ENCODE assay signal across 31 cellular contexts in the genomic region with DNA sequence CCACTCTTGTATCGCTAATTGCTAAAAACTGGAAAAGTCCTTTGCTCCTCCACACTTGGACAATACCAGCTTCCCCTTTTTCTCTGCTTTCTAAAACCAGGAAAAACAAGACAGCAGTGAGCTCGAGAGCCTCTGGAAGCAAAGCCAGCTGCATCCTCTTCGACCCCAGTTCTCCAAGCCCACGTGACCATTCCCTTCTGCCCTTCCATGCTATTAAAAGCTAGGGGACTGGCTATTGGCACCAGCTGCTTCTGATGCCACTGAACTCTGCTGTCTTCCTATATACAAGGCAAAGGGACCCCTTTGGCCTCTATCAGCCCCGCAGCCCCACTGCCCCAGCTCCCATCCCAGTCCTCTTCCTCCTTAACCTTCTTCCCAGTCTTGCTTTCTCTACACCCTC.
"Had no signal": no experiment of that assay in that cellular context is flagged by ENCODE, and none has a peak within 500 bp of the region (broad histone marks: within the 10 kb centered on the region; RNA-seq: fewer than 3 reads in every experiment).

No MANE protein-coding gene starts in this region.

- H3K27me3 ChIP-seq: breast epithelium, colonic mucosa, esophagus muscularis mucosa, left lung, ovary, sigmoid colon, uterus had no signal

- DNase-seq: activated CD4-positive, alpha-beta memory T cell treated with anti-CD3 and anti-CD28 coated beads for 36 hours; activated CD4-positive, alpha-beta T cell treated with anti-CD3 and anti-CD28 coated beads, Interleukin-2, amount 10 ng/mL, durations not matched to agents 24 days and 14 days; activated CD4-positive, CD25-positive, alpha-beta regulatory T cell treated with anti-CD3 and anti-CD28 coated beads, Interleukin-2, amount 50 U/mL, for 72 hours; activated CD8-positive, alpha-beta memory T cell treated with anti-CD3 and anti-CD28 coated beads, Interleukin-2, amount 50 U/mL, for 4 hours; activated gamma-delta T cell treated with Interleukin-2 at 50 U/mL for 16 hours; activated naive CD8-positive, alpha-beta T cell treated with anti-CD3 and anti-CD28 coated beads, Interleukin-2, amount 50 U/mL, for 24 hours; activated T-cell treated with anti-CD3 and anti-CD28 coated beads, Interleukin-2, amount 50 U/mL, for 1 hour; colonic mucosa; endodermal cell; foreskin melanocyte; left lung; lower lobe of right lung; mesenchymal stem cell; ovary; sigmoid colon; stimulated activated CD4-positive, alpha-beta T cell treated with anti-CD3 and anti-CD28 coated beads, Interleukin-1b, Interleukin-23, amount 100 ng/mL, for 48 hours; stimulated activated CD4-positive, alpha-beta T cell treated with anti-CD3 and anti-CD28 coated beads, Interleukin-4, amount 100 ng/mL, for 4 hours; stimulated activated CD8-positive, alpha-beta memory T cell treated with anti-CD3 and anti-CD28 coated beads, Interleukin-4, amount 100 ng/mL, for 48 hours; stimulated activated naive CD8-positive, alpha-beta T cell treated with anti-CD3 and anti-CD28 coated beads, Interleukin-15, amount 100 ng/mL, for 72 hours; substantia nigra; T-helper 17 cell; T1000; uterus had no signal

- H3K9me3 Mint-ChIP-seq: activated CD4-positive, alpha-beta memory T cell treated with anti-CD3 and anti-CD28 coated beads for 36 hours; activated CD4-positive, alpha-beta T cell treated with anti-CD3 and anti-CD28 coated beads, Interleukin-2, amount 10 ng/mL, durations not matched to agents 24 days and 14 days; activated naive CD4-positive, alpha-beta T cell treated with anti-CD3 and anti-CD28 coated beads, Interleukin-2, amount 50 U/mL, for 24 hours; activated naive CD8-positive, alpha-beta T cell treated with anti-CD3 and anti-CD28 coated beads, Interleukin-2, amount 50 U/mL, for 24 hours; endodermal cell; natural killer cell treated with Interleukin-12 subunit alpha and Interleukin-12 subunit beta and Interleukin-15 and Interleukin-18, amount 100 ng/mL, for 72 hours; stimulated activated memory B cell treated with anti-CD40 and anti-IgM and Interleukin-4, amounts not matched to agents 10 μg/mL and 1 μg/mL and 100 μg/mL, for 72 hours; stimulated activated naive CD8-positive, alpha-beta T cell treated with anti-CD3 and anti-CD28 coated beads, Interleukin-15, amount 100 ng/mL, for 72 hours; type B pancreatic cell had no signal

- H3K27ac Mint-ChIP-seq: activated CD4-positive, alpha-beta memory T cell treated with anti-CD3 and anti-CD28 coated beads for 36 hours; activated CD4-positive, alpha-beta T cell treated with anti-CD3 and anti-CD28 coated beads, Interleukin-2, amount 10 ng/mL, durations not matched to agents 24 days and 14 days; activated naive CD4-positive, alpha-beta T cell treated with anti-CD3 and anti-CD28 coated beads, Interleukin-2, amount 50 U/mL, for 24 hours; activated naive CD8-positive, alpha-beta T cell treated with anti-CD3 and anti-CD28 coated beads, Interleukin-2, amount 50 U/mL, for 24 hours; endodermal cell; natural killer cell treated with Interleukin-12 subunit alpha and Interleukin-12 subunit beta and Interleukin-15 and Interleukin-18, amount 100 ng/mL, for 72 hours; progenitor cell of endocrine pancreas; stimulated activated memory B cell treated with anti-CD40 and anti-IgM and Interleukin-4, amounts not matched to agents 10 μg/mL and 1 μg/mL and 100 μg/mL, for 72 hours; T-helper 17 cell; type B pancreatic cell had no signal

- H3K4me1 ChIP-seq: breast epithelium, colonic mucosa, esophagus muscularis mucosa, left lung, lower lobe of right lung, sigmoid colon, uterus had no signal

- H3K27me3 Mint-ChIP-seq: activated CD4-positive, alpha-beta memory T cell treated with anti-CD3 and anti-CD28 coated beads for 36 hours; activated CD4-positive, alpha-beta T cell treated with anti-CD3 and anti-CD28 coated beads, Interleukin-2, amount 10 ng/mL, durations not matched to agents 24 days and 14 days; activated naive CD4-positive, alpha-beta T cell treated with anti-CD3 and anti-CD28 coated beads, Interleukin-2, amount 50 U/mL, for 24 hours; activated naive CD8-positive, alpha-beta T cell treated with anti-CD3 and anti-CD28 coated beads, Interleukin-2, amount 50 U/mL, for 24 hours; natural killer cell treated with Interleukin-12 subunit alpha and Interleukin-12 subunit beta and Interleukin-15 and Interleukin-18, amount 100 ng/mL, for 72 hours; progenitor cell of endocrine pancreas; stimulated activated memory B cell treated with anti-CD40 and anti-IgM and Interleukin-4, amounts not matched to agents 10 μg/mL and 1 μg/mL and 100 μg/mL, for 72 hours; stimulated activated naive CD8-positive, alpha-beta T cell treated with anti-CD3 and anti-CD28 coated beads, Interleukin-15, amount 100 ng/mL, for 72 hours; T-helper 17 cell; type B pancreatic cell had no signal

- H3K4me3 Mint-ChIP-seq: activated CD4-positive, alpha-beta memory T cell treated with anti-CD3 and anti-CD28 coated beads for 36 hours; activated CD4-positive, alpha-beta T cell treated with anti-CD3 and anti-CD28 coated beads, Interleukin-2, amount 10 ng/mL, durations not matched to agents 24 days and 14 days; activated naive CD4-positive, alpha-beta T cell treated with anti-CD3 and anti-CD28 coated beads, Interleukin-2, amount 50 U/mL, for 24 hours; activated naive CD8-positive, alpha-beta T cell treated with anti-CD3 and anti-CD28 coated beads, Interleukin-2, amount 50 U/mL, for 24 hours; endodermal cell; natural killer cell treated with Interleukin-12 subunit alpha and Interleukin-12 subunit beta and Interleukin-15 and Interleukin-18, amount 100 ng/mL, for 72 hours; stimulated activated memory B cell treated with anti-CD40 and anti-IgM and Interleukin-4, amounts not matched to agents 10 μg/mL and 1 μg/mL and 100 μg/mL, for 72 hours; stimulated activated naive CD8-positive, alpha-beta T cell treated with anti-CD3 and anti-CD28 coated beads, Interleukin-15, amount 100 ng/mL, for 72 hours; T-helper 17 cell; type B pancreatic cell had no signal

- H3K9me3 ChIP-seq: breast epithelium, colonic mucosa, esophagus muscularis mucosa, left lung, lower lobe of right lung, ovary, sigmoid colon, uterus had no signal

- ATAC-seq: activated naive CD8-positive, alpha-beta T cell treated with anti-CD3 and anti-CD28 coated beads, Interleukin-2, amount 50 U/mL, for 24 hours; left lung; lower lobe of right lung; natural killer cell treated with Interleukin-12 subunit alpha and Interleukin-12 subunit beta and Interleukin-15 and Interleukin-18, amount 100 ng/mL, for 72 hours; stimulated activated memory B cell treated with anti-CD40 and anti-IgM and Interleukin-4, amounts not matched to agents 10 μg/mL and 1 μg/mL and 100 μg/mL, for 72 hours; stimulated activated naive CD8-positive, alpha-beta T cell treated with anti-CD3 and anti-CD28 coated beads, Interleukin-15, amount 100 ng/mL, for 72 hours; T-helper 17 cell had no signal

- H3K4me1 Mint-ChIP-seq: activated CD4-positive, alpha-beta T cell treated with anti-CD3 and anti-CD28 coated beads, Interleukin-2, amount 10 ng/mL, durations not matched to agents 24 days and 14 days; activated naive CD4-positive, alpha-beta T cell treated with anti-CD3 and anti-CD28 coated beads, Interleukin-2, amount 50 U/mL, for 24 hours; activated naive CD8-positive, alpha-beta T cell treated with anti-CD3 and anti-CD28 coated beads, Interleukin-2, amount 50 U/mL, for 24 hours; endodermal cell; stimulated activated memory B cell treated with anti-CD40 and anti-IgM and Interleukin-4, amounts not matched to agents 10 μg/mL and 1 μg/mL and 100 μg/mL, for 72 hours; stimulated activated naive CD8-positive, alpha-beta T cell treated with anti-CD3 and anti-CD28 coated beads, Interleukin-15, amount 100 ng/mL, for 72 hours had no signal

- H3K27ac ChIP-seq: breast epithelium, colonic mucosa, esophagus muscularis mucosa, left lung, lower lobe of right lung, ovary, sigmoid colon, uterus had no signal

- H3K36me3 ChIP-seq: breast epithelium, colonic mucosa, ovary, uterus had no signal

- H3K36me3 Mint-ChIP-seq: activated CD4-positive, alpha-beta memory T cell treated with anti-CD3 and anti-CD28 coated beads for 36 hours; activated naive CD4-positive, alpha-beta T cell treated with anti-CD3 and anti-CD28 coated beads, Interleukin-2, amount 50 U/mL, for 24 hours; natural killer cell treated with Interleukin-12 subunit alpha and Interleukin-12 subunit beta and Interleukin-15 and Interleukin-18, amount 100 ng/mL, for 72 hours had no signal

- H3K4me2 ChIP-seq: smooth muscle cell had no signal

- H3K4me3 ChIP-seq: breast epithelium, colonic mucosa, esophagus muscularis mucosa, left lung, lower lobe of right lung, ovary, sigmoid colon, smooth muscle cell, uterus had no signal
